ENCODE assay signal across 24 cellular contexts in the genomic region with DNA sequence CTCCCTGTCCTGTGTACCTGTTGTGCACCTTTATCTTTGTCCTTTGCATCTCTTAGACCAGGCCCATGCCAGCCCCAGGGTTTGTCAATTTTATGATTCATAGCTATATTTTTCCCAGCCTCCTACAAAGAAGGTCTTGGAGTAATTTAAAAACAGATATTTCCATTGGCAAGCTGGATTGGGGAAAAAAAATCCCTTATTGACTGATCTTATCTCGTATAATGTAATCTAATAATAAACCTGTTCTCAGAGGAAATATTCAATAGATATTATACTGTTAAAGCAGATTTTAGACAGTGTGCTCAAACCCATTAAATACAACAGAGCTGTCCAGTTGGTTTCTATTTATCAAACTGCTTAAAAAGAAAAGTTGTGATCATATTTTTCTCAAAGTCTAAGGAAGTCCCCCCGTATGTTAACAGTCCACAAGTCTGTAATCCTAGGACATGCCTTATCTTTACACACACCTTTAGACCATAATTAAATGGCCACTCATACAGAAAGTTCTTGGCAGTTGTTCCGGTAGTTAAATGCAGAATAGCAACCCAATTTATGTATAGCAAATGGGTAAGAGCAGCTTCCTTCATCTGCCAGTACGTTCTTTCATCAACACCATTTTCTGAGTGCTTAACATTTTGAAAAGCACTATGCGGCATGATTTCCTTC.
"Had no signal": no experiment of that assay in that cellular context is flagged by ENCODE, and none has a peak within 500 bp of the region (broad histone marks: within the 10 kb centered on the region; RNA-seq: fewer than 3 reads in every experiment).

No MANE protein-coding gene starts in this region.

- H3K4me1 ChIP-seq: Peyer's patch had no signal

- H3K27ac ChIP-seq: HL-60, KMS-11, PC-9, Peyer's patch, SJCRH30 had no signal

- H3K4me2 ChIP-seq: KMS-11, PC-9 had no signal

- H3K9me3 ChIP-seq: Peyer's patch, SJCRH30 had no signal

- H2AFZ ChIP-seq: PC-9 had no signal

- DNase-seq: Kasumi-1; MV-4-11; NCI-H1048; NCI-H1105; NCI-H1417; NCI-H1436 treated with DMSO at 0.1 percent for 48 hours; NCI-H1694; NCI-H187 treated with DMSO at 0.1 percent for 48 hours; NCI-H2029 treated with DMSO at 0.1 percent for 48 hours; NCI-H2107; NCI-H2227 treated with DMSO at 0.1 percent for 48 hours; NCI-H510A; NCI-H524 treated with DMSO at 0.1 percent for 48 hours; NCI-H82; NK-92 treated with Interleukin-12 subunit alpha and Interleukin-12 subunit beta, amount 100 ng/mL, for 24 hours; PC-9; Peyer's patch; SHP77 treated with DMSO at 0.1 percent for 48 hours; SJCRH30; T-helper 1 cell had no signal

- H3K9ac ChIP-seq: KMS-11 had no signal

- H3K27me3 ChIP-seq: Peyer's patch, SJCRH30 had no signal

- ATAC-seq: Right ventricle myocardium inferior, SK-N-SH treated with all-trans-retinoic acid at 6 μM for 48 hours had no signal

- H3K4me3 ChIP-seq: PC-9, Peyer's patch, SJCRH30 had no signal

- H3K36me3 ChIP-seq: Peyer's patch, SJCRH30 had no signal
